In the genomic region with DNA sequence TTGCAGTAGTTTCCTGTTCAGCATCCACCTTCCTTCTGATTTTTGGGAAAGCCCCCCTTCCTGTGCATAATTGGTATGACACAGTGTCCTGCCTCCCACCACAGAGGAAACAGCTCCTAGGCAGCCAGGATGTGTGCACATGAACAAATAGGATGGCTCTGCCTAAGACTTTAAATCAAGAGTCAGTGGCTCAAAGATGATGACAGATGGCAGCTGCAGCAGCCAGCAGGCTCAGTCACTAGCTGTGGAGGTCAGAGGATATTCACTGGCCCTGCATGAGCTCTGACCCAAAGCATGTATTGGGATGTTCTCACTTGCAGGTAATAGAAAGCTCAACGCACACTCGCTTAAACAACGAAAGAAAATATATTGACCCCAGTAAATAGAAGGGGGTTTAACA, we compare ENCODE assay signal across 18 cellular contexts.
"Had no signal": no experiment of that assay in that cellular context is flagged by ENCODE, and none has a peak within 500 bp of the region (broad histone marks: within the 10 kb centered on the region; RNA-seq: fewer than 3 reads in every experiment).

No MANE protein-coding gene starts in this region.

- H3K4me1 Mint-ChIP-seq: nephron had no signal

- H3K27me3 ChIP-seq: adrenal gland, cardiac muscle cell, upper lobe of right lung had no signal

- FAIRE-seq: colon, endothelial cell of umbilical vein had no signal

- H3K9me3 Mint-ChIP-seq: activated T-cell treated with anti-CD3 and anti-CD28 coated beads, Interleukin-2, amount 50 U/mL, for 24 hours had no signal

- H3K9me3 ChIP-seq: adrenal gland, psoas muscle, thoracic aorta, upper lobe of right lung had no signal

- H3K27ac Mint-ChIP-seq: activated T-cell treated with anti-CD3 and anti-CD28 coated beads, Interleukin-2, amount 50 U/mL, for 24 hours; nephron had no signal

- H3K4me3 Mint-ChIP-seq: activated T-cell treated with anti-CD3 and anti-CD28 coated beads, Interleukin-2, amount 50 U/mL, for 24 hours; nephron had no signal

- H3K36me3 ChIP-seq: adrenal gland, cardiac muscle cell, spleen, thoracic aorta, upper lobe of right lung had no signal

- H3K27ac ChIP-seq: adrenal gland, cardiac muscle cell, psoas muscle, spleen, thoracic aorta, upper lobe of right lung had no signal

- DNase-seq: activated CD4-positive, alpha-beta T cell treated with anti-CD3 and anti-CD28 coated beads for 1 hour; activated CD4-positive, alpha-beta T cell treated with anti-CD3 and anti-CD28 coated beads, Interleukin-2, amount 50 U/mL, for 48 hours; activated naive CD4-positive, alpha-beta T cell treated with anti-CD3 and anti-CD28 coated beads, Interleukin-2, amount 50 U/mL, for 16 hours; activated T-cell treated with anti-CD3 and anti-CD28 coated beads, Interleukin-2, amount 50 U/mL, for 24 hours; adrenal gland; foreskin fibroblast; kidney glomerular epithelial cell; mesendoderm; psoas muscle; spleen; T1000; upper lobe of right lung had no signal

- ATAC-seq: psoas muscle, sciatic nerve, upper lobe of right lung had no signal

- H3K4me3 ChIP-seq: adrenal gland, cardiac muscle cell, psoas muscle, spleen, thoracic aorta, upper lobe of right lung had no signal
